ENCODE assay signal across 1 cellular context in genomic region chr4:142550955-142551354, GRCh38.
TF ChIP-seq lines count a peak whose summit lies in the region.

No MANE protein-coding gene starts in this region.

TF ChIP-seq in HepG2, 621 proteins besides CTCF, POLR2A, EP300 and RAD21 (continued from another document):
- TF ChIP-seq RERE (CRISPR knock-in tag; IDR thresholded peaks at IDR 0.05; ENCODE audit: low read depth) = no peak
- no peak for TF ChIP-seq PCBP2 (optimal IDR thresholded peaks at IDR 0.05; ENCODE audit: low read depth, low read length, poor library complexity, severe bottlenecking)
- no peak for TF ChIP-seq HBP1 (CRISPR knock-in tag; IDR thresholded peaks at IDR 0.05; ENCODE audit: low read depth)
